8 cellular contexts compared by ENCODE assay signal in genomic region chr19:45440259-45440638, GRCh38. TPM values are rescaled to one million over a fixed set of nuclear protein-coding genes. Genes with fewer than 3 reads are reported as not detected.
DNase-seq lines count a peak whose midpoint lies in the region; ATAC-seq and TF ChIP-seq lines count a peak whose summit lies in the region.

No MANE protein-coding gene starts in this region.

- TF ChIP-seq CTCF in HFFc6 (IDR thresholded peaks at IDR 0.05): no peak

- peak overlapping the region; percentile 82 for H3K27ac Mint-ChIP-seq in HFFc6
- H3K27ac Mint-ChIP-seq in activated T-helper 2 cell treated with anti-CD3 and anti-CD28 coated beads, Interferon-gamma antibody, Interleukin-2, Interleukin-4, amounts not matched to agents 10 μg/mL and 5 μg/mL and 100 μg/mL, durations not matched to agents 14 hours and 24 hours and 36 hours: peak overlapping the region; percentile 67
- peak overlapping the region; percentile 87 for H3K27ac Mint-ChIP-seq in stimulated activated effector memory CD8-positive, alpha-beta T cell treated with anti-CD3 and anti-CD28 coated beads, Interleukin-12 subunit alpha, Interleukin-12 subunit beta, amount 100 ng/mL, for 72 hours

- H3K27me3 ChIP-seq in iPS-15b (ENCODE audit: control insufficient read depth, insufficient read depth, low read length): peaks cover 24% of the 10 kb centered on the region

- ATAC-seq in stimulated activated effector memory CD8-positive, alpha-beta T cell treated with anti-CD3 and anti-CD28 coated beads, Interleukin-12 subunit alpha, Interleukin-12 subunit beta, amount 100 ng/mL, for 72 hours: no peak

- no peaks in the 10 kb centered on the region for H3K36me3 Mint-ChIP-seq in HFFc6 (ENCODE audit: low read depth)
- H3K36me3 Mint-ChIP-seq in activated T-helper 2 cell treated with anti-CD3 and anti-CD28 coated beads, Interferon-gamma antibody, Interleukin-2, Interleukin-4, amounts not matched to agents 10 μg/mL and 5 μg/mL and 100 μg/mL, durations not matched to agents 14 hours and 24 hours and 36 hours (ENCODE audit: low read depth): no peaks in the 10 kb centered on the region
- peaks cover 13% of the 10 kb centered on the region for H3K36me3 Mint-ChIP-seq in stimulated activated effector memory CD8-positive, alpha-beta T cell treated with anti-CD3 and anti-CD28 coated beads, Interleukin-12 subunit alpha, Interleukin-12 subunit beta, amount 100 ng/mL, for 72 hours

- H3K4me3 ChIP-seq in iPS-15b (ENCODE audit: low read depth, low read length): peak overlapping the region; percentile 46

- H3K9me3 Mint-ChIP-seq in HFFc6: no peaks in the 10 kb centered on the region
- no peaks in the 10 kb centered on the region for H3K9me3 Mint-ChIP-seq in activated T-helper 2 cell treated with anti-CD3 and anti-CD28 coated beads, Interferon-gamma antibody, Interleukin-2, Interleukin-4, amounts not matched to agents 10 μg/mL and 5 μg/mL and 100 μg/mL, durations not matched to agents 14 hours and 24 hours and 36 hours
- no peaks in the 10 kb centered on the region for H3K9me3 Mint-ChIP-seq in stimulated activated effector memory CD8-positive, alpha-beta T cell treated with anti-CD3 and anti-CD28 coated beads, Interleukin-12 subunit alpha, Interleukin-12 subunit beta, amount 100 ng/mL, for 72 hours

- H3K4me3 Mint-ChIP-seq in HFFc6: peak overlapping the region; percentile 59
- H3K4me3 Mint-ChIP-seq in activated T-helper 2 cell treated with anti-CD3 and anti-CD28 coated beads, Interferon-gamma antibody, Interleukin-2, Interleukin-4, amounts not matched to agents 10 μg/mL and 5 μg/mL and 100 μg/mL, durations not matched to agents 14 hours and 24 hours and 36 hours (ENCODE audit: low read depth): peak overlapping the region; percentile 69
- H3K4me3 Mint-ChIP-seq in stimulated activated effector memory CD8-positive, alpha-beta T cell treated with anti-CD3 and anti-CD28 coated beads, Interleukin-12 subunit alpha, Interleukin-12 subunit beta, amount 100 ng/mL, for 72 hours: peak overlapping the region; percentile 72

- DNase-seq in HFFc6: no peak
- DNase-seq in activated T-helper 2 cell treated with anti-CD3 and anti-CD28 coated beads, Interferon-gamma antibody, Interleukin-2, Interleukin-4, amounts not matched to agents 10 μg/mL and 5 μg/mL and 100 μg/mL, durations not matched to agents 14 hours and 24 hours and 36 hours (ENCODE audit: low spot score): no peak
- peak in 1 of 2 donors; percentile 62 for DNase-seq in stimulated activated effector memory CD8-positive, alpha-beta T cell treated with anti-CD3 and anti-CD28 coated beads, Interleukin-12 subunit alpha, Interleukin-12 subunit beta, amount 100 ng/mL, for 72 hours (ENCODE audit: low spot score in 2 of 2)
- no peak for DNase-seq in NCI-H446 (lab: John Stamatoyannopoulos, UW)
- no peak for DNase-seq in midbrain (lab: John Stamatoyannopoulos, UW)
- DNase-seq in stimulated activated CD4-positive, alpha-beta T cell treated with anti-CD3 and anti-CD28 coated beads, Interleukin-2, amount 100 ng/mL, for 48 hours: no peak
- no peak for DNase-seq in stimulated activated CD4-positive, alpha-beta T cell treated with anti-CD3 and anti-CD28 coated beads, Interleukin-4, amount 100 ng/mL, for 4 hours

- H3K4me1 ChIP-seq in iPS-15b (ENCODE audit: control insufficient read depth, insufficient read depth, low read length): no peaks in the 10 kb centered on the region

- H3K9ac ChIP-seq in iPS-15b (ENCODE audit: low read depth, low read length): no peak overlapping the region

- no peaks in the 10 kb centered on the region for H3K9me3 ChIP-seq in iPS-15b (ENCODE audit: control insufficient read depth, insufficient read depth, low read length)

- no peaks in the 10 kb centered on the region for H3K36me3 ChIP-seq in iPS-15b (ENCODE audit: control insufficient read depth, insufficient read depth, low read length)

- intact Hi-C loops in activated T-helper 2 cell treated with anti-CD3 and anti-CD28 coated beads, Interferon-gamma antibody, Interleukin-2, Interleukin-4, amounts not matched to agents 10 μg/mL and 5 μg/mL and 100 μg/mL, durations not matched to agents 14 hours and 24 hours and 36 hours (cut with micrococcal nuclease): no loop called here

- peaks cover 43% of the 10 kb centered on the region for H3K4me1 Mint-ChIP-seq in HFFc6 (ENCODE audit: low read depth)
- H3K4me1 Mint-ChIP-seq in activated T-helper 2 cell treated with anti-CD3 and anti-CD28 coated beads, Interferon-gamma antibody, Interleukin-2, Interleukin-4, amounts not matched to agents 10 μg/mL and 5 μg/mL and 100 μg/mL, durations not matched to agents 14 hours and 24 hours and 36 hours (ENCODE audit: low read depth): peaks cover 24% of the 10 kb centered on the region
- H3K4me1 Mint-ChIP-seq in stimulated activated effector memory CD8-positive, alpha-beta T cell treated with anti-CD3 and anti-CD28 coated beads, Interleukin-12 subunit alpha, Interleukin-12 subunit beta, amount 100 ng/mL, for 72 hours: peaks cover 45% of the 10 kb centered on the region

- peaks cover 8% of the 10 kb centered on the region for H3K27me3 Mint-ChIP-seq in HFFc6 (ENCODE audit: insufficient read depth)
- no peaks in the 10 kb centered on the region for H3K27me3 Mint-ChIP-seq in activated T-helper 2 cell treated with anti-CD3 and anti-CD28 coated beads, Interferon-gamma antibody, Interleukin-2, Interleukin-4, amounts not matched to agents 10 μg/mL and 5 μg/mL and 100 μg/mL, durations not matched to agents 14 hours and 24 hours and 36 hours (ENCODE audit: low read depth)

RNA-seq across cellular contexts. Expression of gene ERCC1, which starts 16.5 kb away (rescaled TPM):
- 100 to 1,000 TPM; 106 to 129 (median 117) TPM for total RNA-seq in HFFc6 (2021; fragmentation: NEBNext Ultra II Directional; extraction: Animal tissue kit (Norgen Biotek cat#: 25700))
- 114 and 118 TPM in 2 replicates for total RNA-seq in activated T-helper 2 cell treated with anti-CD3 and anti-CD28 coated beads, Interferon-gamma antibody, Interleukin-2, Interleukin-4, amounts not matched to agents 10 μg/mL and 5 μg/mL and 100 μg/mL, durations not matched to agents 14 hours and 24 hours and 36 hours

RNA-seq across cellular contexts. Expression of gene FOSB, which starts 27.5 kb away (rescaled TPM):
- total RNA-seq in HFFc6 (2021; fragmentation: NEBNext Ultra II Directional; extraction: Animal tissue kit (Norgen Biotek cat#: 25700)): 10 to 100 TPM; 35.0 to 71.5 (median 62.9) TPM
- 10.2 and 10.9 TPM in 2 replicates for total RNA-seq in activated T-helper 2 cell treated with anti-CD3 and anti-CD28 coated beads, Interferon-gamma antibody, Interleukin-2, Interleukin-4, amounts not matched to agents 10 μg/mL and 5 μg/mL and 100 μg/mL, durations not matched to agents 14 hours and 24 hours and 36 hours

RNA-seq across cellular contexts. Expression of gene POLR1G, which starts 33.8 kb away (rescaled TPM):
- total RNA-seq in HFFc6 (2021; fragmentation: NEBNext Ultra II Directional; extraction: Animal tissue kit (Norgen Biotek cat#: 25700)): 10 to 100 TPM; 13.7 to 25.8 (median 15.1) TPM
- 16.1 and 16.7 TPM in 2 replicates for total RNA-seq in activated T-helper 2 cell treated with anti-CD3 and anti-CD28 coated beads, Interferon-gamma antibody, Interleukin-2, Interleukin-4, amounts not matched to agents 10 μg/mL and 5 μg/mL and 100 μg/mL, durations not matched to agents 14 hours and 24 hours and 36 hours

RNA-seq across cellular contexts. Expression of gene PPP1R13L, which starts 35.4 kb away (rescaled TPM):
- total RNA-seq in HFFc6 (2021; fragmentation: NEBNext Ultra II Directional; extraction: Animal tissue kit (Norgen Biotek cat#: 25700)): 10 to 100 TPM; 10.2 to 24.7 (median 22.2) TPM
- total RNA-seq in activated T-helper 2 cell treated with anti-CD3 and anti-CD28 coated beads, Interferon-gamma antibody, Interleukin-2, Interleukin-4, amounts not matched to agents 10 μg/mL and 5 μg/mL and 100 μg/mL, durations not matched to agents 14 hours and 24 hours and 36 hours: 12.8 and 16.6 TPM in 2 replicates

RNA-seq across cellular contexts. Expression of gene RTN2, which starts 56.6 kb away (rescaled TPM):
- total RNA-seq in HFFc6 (2021; fragmentation: NEBNext Ultra II Directional; extraction: Animal tissue kit (Norgen Biotek cat#: 25700)): 10 to 100 TPM; 10.3 to 21.3 (median 13.8) TPM
- total RNA-seq in activated T-helper 2 cell treated with anti-CD3 and anti-CD28 coated beads, Interferon-gamma antibody, Interleukin-2, Interleukin-4, amounts not matched to agents 10 μg/mL and 5 μg/mL and 100 μg/mL, durations not matched to agents 14 hours and 24 hours and 36 hours: 4.0 and 8.1 TPM in 2 replicates
